In the genomic region with DNA sequence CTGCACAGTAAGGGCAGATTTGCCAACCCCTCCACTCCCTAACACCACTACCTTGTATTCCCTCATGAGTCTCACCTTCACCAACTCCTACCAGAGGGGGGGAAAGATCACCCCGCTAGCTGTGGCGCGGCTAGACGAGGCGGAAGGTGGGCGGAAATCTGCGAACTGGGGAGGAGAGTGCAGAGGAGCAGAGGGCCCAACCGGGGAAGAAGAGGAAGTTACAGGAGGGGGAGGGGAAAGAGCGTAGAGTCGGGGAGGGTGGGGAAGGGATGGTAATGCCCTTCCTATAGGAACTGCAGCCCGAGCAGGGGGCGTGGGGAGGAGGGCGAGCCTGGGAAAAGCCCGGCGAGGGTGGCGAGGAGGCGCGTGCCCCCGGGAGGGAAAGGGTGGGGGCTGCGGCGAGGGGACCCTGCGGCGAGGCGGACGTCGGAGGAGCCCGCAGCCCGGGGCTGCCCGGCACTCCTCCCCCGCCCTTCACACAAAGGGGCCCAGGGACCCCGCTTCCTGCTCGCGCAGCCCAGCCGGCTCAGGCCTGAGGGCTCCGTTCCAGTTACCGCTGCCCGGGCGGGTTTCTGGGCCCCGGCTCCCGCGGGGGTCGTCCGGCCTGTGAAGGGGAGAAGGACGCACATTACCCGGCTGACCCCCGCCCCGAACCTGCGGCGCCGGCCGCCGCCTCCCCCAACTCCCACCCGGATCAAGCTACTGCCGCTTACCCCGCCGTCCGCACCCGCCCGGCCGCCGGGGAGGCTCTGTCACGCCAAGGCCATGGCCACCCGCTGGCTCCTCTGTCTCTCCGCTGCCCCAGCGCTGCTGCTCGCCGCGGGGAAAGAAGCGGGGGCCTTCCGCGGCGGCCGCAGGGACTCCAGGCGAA, we compare ENCODE assay signal across 8 cellular contexts. TPM values are rescaled to one million over a fixed set of nuclear protein-coding genes. Genes with fewer than 3 reads are reported as not detected.
DNase-seq lines count a peak whose midpoint lies in the region; ATAC-seq, FAIRE-seq and TF ChIP-seq lines count a peak whose summit lies in the region.

No MANE protein-coding gene starts in this region.

- no peaks in the 10 kb centered on the region for H3K4me1 ChIP-seq in colonic mucosa
- peaks cover 0 to 19% of the 10 kb centered on the region in 2 donors for H3K4me1 ChIP-seq in left lung

- peak overlapping the region; percentile 95 for H3K27ac ChIP-seq in colonic mucosa
- H3K27ac ChIP-seq in left lung = peak overlapping the region; percentile 95 to 99

- intact Hi-C loops in colonic mucosa (cut with DNase I) = no loop called here
- intact Hi-C loops in left lung (cut with DNase I) = no loop called here

- H3K9me3 ChIP-seq in colonic mucosa = no peaks in the 10 kb centered on the region
- H3K9me3 ChIP-seq in left lung = no peaks in the 10 kb centered on the region

- H3K4me3 ChIP-seq in colonic mucosa = peak overlapping the region; percentile 60
- peak overlapping the region; percentile 49 to 65 for H3K4me3 ChIP-seq in left lung

- DNase-seq in Ammon's horn (ENCODE audit: low spot score) (peak; percentile 62), GM19239 (ENCODE audit: insufficient read length, low spot score) (peak; percentile 31), NCI-H510A treated with DMSO at 0.1 percent for 48 hours (lab: John Stamatoyannopoulos, UW) (peak; percentile 52), colonic mucosa (peak; percentile 79), left lung (peak; percentile 79 to 84)
- DNase-seq in activated CD4-positive, alpha-beta T cell treated with anti-CD3 and anti-CD28 coated beads for 4 hours = peak; percentile 76 to 79
- peak; percentile 39 to 53 for DNase-seq in stimulated activated CD4-positive, alpha-beta T cell treated with anti-CD3 and anti-CD28 coated beads, Interleukin-2, amount 100 ng/mL, for 48 hours

- H3K27me3 ChIP-seq in colonic mucosa (no peaks in the 10 kb centered on the region), left lung (peaks cover 0 to 4% of the 10 kb centered on the region in 2 donors)

- H3K36me3 ChIP-seq in colonic mucosa (no peaks in the 10 kb centered on the region), left lung (peaks cover 0 to 13% of the 10 kb centered on the region in 2 donors)

- TF ChIP-seq CTCF in colonic mucosa (IDR thresholded peaks at IDR 0.05) (no peak), left lung (IDR thresholded peaks at IDR 0.05) (no peak)

- peak; percentile 70 for ATAC-seq in HG03439 (IDR thresholded peaks at IDR 0.05; ENCODE audit: unreplicated experiment)
- peak; percentile 80 for ATAC-seq in left lung

- peak overlapping the region; percentile 75 to 84 for H3K9ac ChIP-seq in colonic mucosa (ENCODE audit: low read depth in 2 of 2, low read length in 2 of 2)

- peak; percentile 89 for FAIRE-seq in GM19239 (lab: Jason Lieb, UNC)

RNA-seq across cellular contexts. Expression of gene RAP2C, which starts 1.8 kb away (rescaled TPM):
- total RNA-seq in colonic mucosa (10 to 100 TPM; 18.6 to 27.3 TPM), left lung (10 to 100 TPM; 18.5 to 33.1 TPM)

Comparison
In these comparisons a context has a peak if more than half of its experiments do, and no peak if none do; other contexts are left out.
1. Peak in every context shown above with its lines: DNase-seq, ATAC-seq, H3K4me3 ChIP-seq and H3K27ac ChIP-seq.
2. DNase-seq: peak in every context shown above with its lines; median percentile 82 in left lung; 79 in colonic mucosa; 78 in activated CD4-positive, alpha-beta T cell treated with anti-CD3 and anti-CD28 coated beads for 4 hours; 62 in Ammon's horn; 52 in NCI-H510A treated with DMSO at 0.1 percent for 48 hours; 46 in stimulated activated CD4-positive, alpha-beta T cell treated with anti-CD3 and anti-CD28 coated beads, Interleukin-2, amount 100 ng/mL, for 48 hours; 31 in GM19239.